In the genomic region with DNA sequence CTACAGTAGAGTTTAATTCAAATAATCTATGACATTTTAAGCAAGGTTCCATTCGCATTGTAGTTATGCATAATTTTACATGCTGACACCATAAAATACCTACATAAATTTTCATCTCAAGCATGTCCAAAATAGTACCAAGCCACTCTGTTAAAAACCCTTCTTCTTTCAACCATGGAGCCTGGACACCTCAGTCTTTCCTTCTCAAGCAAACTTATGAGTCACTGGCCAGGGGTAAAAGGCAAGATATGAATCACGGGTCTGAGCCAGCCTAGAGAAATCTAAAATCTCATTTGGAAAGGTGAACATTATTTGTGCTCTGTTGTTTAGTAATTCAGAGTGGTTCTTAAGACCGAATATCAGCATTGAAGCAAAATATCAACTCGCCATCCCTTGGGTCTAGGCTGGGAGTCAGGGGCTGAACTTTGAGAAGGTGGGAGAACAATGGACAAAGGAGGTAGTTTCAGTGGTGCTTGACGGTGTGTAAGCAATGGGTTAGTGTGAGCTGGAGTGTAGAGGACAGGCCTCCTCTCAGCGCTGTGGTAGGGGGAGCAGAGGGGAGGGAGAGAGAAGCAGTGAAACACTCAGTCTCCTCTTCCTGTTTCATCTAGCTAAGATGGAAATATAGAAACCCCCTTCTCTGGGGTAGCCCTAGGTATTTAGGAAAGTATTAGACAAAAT, we compare ENCODE assay signal across 11 cellular contexts. TPM values are rescaled to one million over a fixed set of nuclear protein-coding genes. Genes with fewer than 3 reads are reported as not detected.
DNase-seq lines count a peak whose midpoint lies in the region; ATAC-seq, FAIRE-seq and TF ChIP-seq lines count a peak whose summit lies in the region.
"Had no signal": no experiment of that assay in that cellular context is flagged by ENCODE, and none has a peak within 500 bp of the region (broad histone marks: within the 10 kb centered on the region; RNA-seq: fewer than 3 reads in every experiment).

No MANE protein-coding gene starts in this region.

- no peak overlapping the region for H2AFZ ChIP-seq in K562 (ENCODE audit: low read depth, low read length)
- H2AFZ ChIP-seq in GM23338, result no peak overlapping the region

- intact Hi-C loops in K562 (cut with micrococcal nuclease), result no loop called here
- intact Hi-C loops in heart left ventricle (cut with DNase I), result no loop called here

- H3K9me3 ChIP-seq in K562 (replicated peaks; ENCODE audit: control insufficient read depth, insufficient read depth, low read depth, low read length) (no peaks in the 10 kb centered on the region), heart left ventricle (no peaks in the 10 kb centered on the region)
- H3K9me3 ChIP-seq: heart right ventricle had no signal

- no peak overlapping the region for H3K27ac ChIP-seq in K562 (ENCODE audit: extremely low read depth, low read depth, low read length)
- H3K27ac ChIP-seq in heart left ventricle, result no peak overlapping the region
- H3K27ac ChIP-seq in GM23338 (ENCODE audit: low read depth), result no peak overlapping the region
- H3K27ac ChIP-seq: heart right ventricle had no signal

- H3K9me3 Mint-ChIP-seq in GM23338, result peaks cover 2% of the 10 kb centered on the region; the same call in 1 of the 3 replicates

- no peak for TF ChIP-seq POLR2A in K562 (conservative IDR thresholded peaks at IDR 0.05)
- TF ChIP-seq POLR2A in heart left ventricle (IDR thresholded peaks at IDR 0.05), result no peak

- H3K27me3 Mint-ChIP-seq in GM23338 (ENCODE audit: insufficient read depth, low read depth, poor library complexity), result no peaks in the 10 kb centered on the region

- no peak overlapping the region for H3K4me2 ChIP-seq in K562 (ENCODE audit: insufficient read depth, low read length)
- H3K4me2 ChIP-seq in GM23338, result no peak overlapping the region

- H3K9ac ChIP-seq in K562 (ENCODE audit: insufficient read depth in 1 of 2, low read depth in 2 of 2, low read length in 2 of 2), result no peak overlapping the region

- TF ChIP-seq RAD21 in K562 (CRISPR knock-in tag; conservative IDR thresholded peaks at IDR 0.05 in 1 of 2, IDR thresholded peaks at IDR 0.05 in 1 of 2), result no peak

- TF ChIP-seq CTCF in K562 (IDR thresholded peaks at IDR 0.05 in 2 of 3, conservative IDR thresholded peaks at IDR 0.05 in 1 of 3; ENCODE audit: insufficient read depth in 2 of 3, low read depth in 1 of 3, low read length in 3 of 3) (no peak), heart left ventricle (IDR thresholded peaks at IDR 0.05) (no peak), GM23338 (conservative IDR thresholded peaks at IDR 0.05; ENCODE audit: low read depth in 2 of 2) (no peak)

- no peak overlapping the region for H3K27ac Mint-ChIP-seq in GM23338

- no peak overlapping the region for H3K4me3 Mint-ChIP-seq in GM23338

- no peaks in the 10 kb centered on the region for H3F3A ChIP-seq in GM23338 (replicated peaks; ENCODE audit: low read depth)

- FAIRE-seq in K562 (lab: Jason Lieb, UNC), result no peak

- H3K36me3 Mint-ChIP-seq in GM23338 (ENCODE audit: low read depth), result no peaks in the 10 kb centered on the region

- H3K4me3 ChIP-seq in K562 (no peak overlapping the region), heart left ventricle (no peak overlapping the region), GM23338 (no peak overlapping the region)
- H3K4me3 ChIP-seq: heart right ventricle had no signal

- no peaks in the 10 kb centered on the region for H4K20me1 ChIP-seq in K562 (replicated peaks; ENCODE audit: control insufficient read depth, insufficient read depth, low read length)
- no peaks in the 10 kb centered on the region for H4K20me1 ChIP-seq in GM23338 (replicated peaks; ENCODE audit: insufficient read depth)

- CTCF ChIA-PET in K562 (lab: Yijun Ruan, JAX; ENCODE audit: low intra/inter-chr PET ratio), result no interaction called here

- no peak for TF ChIP-seq EP300 in K562 (IDR thresholded peaks at IDR 0.05; ENCODE audit: low read length)

- 6% methylated on average over 5 of the region's 6 CpGs for WGBS in K562 (ENCODE audit: insufficient coverage, low coverage, missing lambda C conversion rate)
- WGBS in heart left ventricle, 4 donors, result 80 to 83% (median 82%) methylated on average over 6 of the region's 6 CpGs

- in situ Hi-C loops in K562 (cut with MboI), result no loop called here

- H3K36me3 ChIP-seq in K562 (ENCODE audit: control insufficient read depth, insufficient read depth, low read length) (no peaks in the 10 kb centered on the region), heart left ventricle (no peaks in the 10 kb centered on the region), GM23338 (ENCODE audit: insufficient read depth) (no peaks in the 10 kb centered on the region)
- H3K36me3 ChIP-seq: heart right ventricle had no signal

- no peaks in the 10 kb centered on the region for H3K79me2 ChIP-seq in K562 (ENCODE audit: control insufficient read depth, insufficient read depth, low read length)
- no peaks in the 10 kb centered on the region for H3K79me2 ChIP-seq in GM23338 (replicated peaks; ENCODE audit: insufficient read depth)

- H3K4me1 ChIP-seq in K562 (replicated peaks in 1 of 2; ENCODE audit: control insufficient read depth in 2 of 2, insufficient read depth in 2 of 2, low read length in 2 of 2), result no peaks in the 10 kb centered on the region; a peak in 1 of 5 replicates
- peaks cover 0 to 5% (median 0%) of the 10 kb centered on the region in 12 donors for H3K4me1 ChIP-seq in heart left ventricle
- no peaks in the 10 kb centered on the region for H3K4me1 ChIP-seq in GM23338 (ENCODE audit: insufficient read depth)

- H3K27me3 ChIP-seq in K562 (ENCODE audit: control insufficient read depth in 2 of 2, insufficient read depth in 2 of 2, low read length in 2 of 2) (no peaks in the 10 kb centered on the region), heart left ventricle (peaks cover 0 to 3% (median 0%) of the 10 kb centered on the region in 9 donors), GM23338 (ENCODE audit: insufficient read depth) (no peaks in the 10 kb centered on the region)
- H3K27me3 ChIP-seq: heart right ventricle had no signal

- H3K4me1 Mint-ChIP-seq in GM23338, result no peaks in the 10 kb centered on the region

- POLR2A ChIA-PET in K562 (lab: Yijun Ruan, JAX), result interaction anchor here (1.0 kb wide), 1 partner anchor 23 kb away, joined by 3 read pairs; no protein-coding TSS in a partner anchor

- peak; percentile 4 for DNase-seq in CD1c-positive myeloid dendritic cell (ENCODE audit: extremely low spot score)
- no peak for DNase-seq in K562 (ENCODE audit: extremely low read depth in 1 of 4, low spot score in 3 of 4)
- DNase-seq in heart left ventricle, result no peak
- no peak for DNase-seq in superior temporal gyrus (ENCODE audit: extremely low spot score)
- no peak for DNase-seq in D341Med (ENCODE audit: low spot score)
- DNase-seq in GM23338 (ENCODE audit: low spot score), result no peak
- DNase-seq: heart right ventricle; NCI-H2029 treated with DMSO at 0.1 percent for 48 hours; stimulated activated CD4-positive, alpha-beta T cell treated with anti-CD3 and anti-CD28 coated beads, Interleukin-12 subunit alpha, Interleukin-12 subunit beta, amount 100 ng/mL, for 4 hours had no signal

- H3K9me1 ChIP-seq in K562 (ENCODE audit: control insufficient read depth, insufficient read depth, low read length), result no peaks in the 10 kb centered on the region

- peaks cover 4% of the 10 kb centered on the region; the same call in 1 of the 2 replicates for H3K9me2 ChIP-seq in GM23338 (ENCODE audit: insufficient read depth)

- peak; percentile 84 for ATAC-seq in GM19455 (IDR thresholded peaks at IDR 0.05; ENCODE audit: unreplicated experiment)
- ATAC-seq in HG03097 (IDR thresholded peaks at IDR 0.05; ENCODE audit: low FRiP score, unreplicated experiment), result peak; percentile 69
- ATAC-seq in K562, result no peak
- no peak for ATAC-seq in heart left ventricle
- ATAC-seq in GM23338, result no peak
- ATAC-seq: heart right ventricle had no signal

- BruUV-seq in K562 (replicated peaks; lab: Mats Ljungman, UMichigan), result no TSS peak

TF ChIP-seq in GM23338, 12 proteins besides CTCF, POLR2A, EP300 and RAD21:
- TF ChIP-seq ZNF114 (CRISPR knock-in tag; IDR thresholded peaks at IDR 0.05), result no peak
- TF ChIP-seq STAT1 (IDR thresholded peaks at IDR 0.05; ENCODE audit: unreplicated experiment), result no peak

RNA-seq across cellular contexts. Expression of a gene that starts 19.1 kb away (rescaled TPM):
- 6.7 and 13.0 TPM in 2 replicates for total RNA-seq in K562 (2011; cell fraction: chromatin; rRNA removed; ENCODE audit: low replicate concordance)
- total RNA-seq in K562 (2011; cell fraction: nucleolus; rRNA removed), result 4.3 and 4.5 TPM in 2 replicates
- 7.0 and 10.5 TPM in 2 replicates for total RNA-seq in K562 (2011; cell fraction: nucleoplasm; rRNA removed)
- 3.9 and 4.3 TPM in 2 replicates for total RNA-seq in K562 (2014; rRNA removed)
- total RNA-seq in K562 (2014; rRNA removed; fragmentation: Illumina TruSeq; extraction: Trizol), result 7.4 and 8.1 TPM in 2 replicates
- total RNA-seq in K562 (2015; rRNA removed; fragmentation: Illumina TruSeq; extraction: Trizol), result 7.0 and 7.5 TPM in 2 replicates
- total RNA-seq in K562 (2021), result 7.2 and 8.0 TPM in 2 replicates
- 5.3 and 7.1 TPM in 2 replicates for polyA plus RNA-seq in K562 (2011; rRNA removed)
- polyA plus RNA-seq in K562 (2011; cell fraction: cytosol; rRNA removed), result 1.9 and 2.6 TPM in 2 replicates
- polyA plus RNA-seq in K562 (2011; cell fraction: nucleus; rRNA removed), result 6.6 and 8.9 TPM in 2 replicates
- polyA plus RNA-seq in K562 (2012), result 2.0 and 3.4 TPM in 2 replicates
- polyA plus RNA-seq in K562 (2014; fragmentation: Illumina TruSeq; extraction: Trizol), result 4.8 and 5.5 TPM in 2 replicates
- 1 to 10 TPM; 3.5 to 4.6 TPM for polyA plus RNA-seq in K562 (2014; fragmentation: Nextera tagmentation; extraction: Ambion mirVana)
- polyA plus RNA-seq in K562 (2014; rRNA removed), result 3.9 and 4.0 TPM in 2 replicates
- polyA minus RNA-seq in K562 (2011; rRNA and poly(A)+ RNA removed), result 11.2 and 11.7 TPM in 2 replicates
- 2.7 and 3.8 TPM in 2 replicates for polyA minus RNA-seq in K562 (2011; cell fraction: cytosol; rRNA and poly(A)+ RNA removed)
- polyA minus RNA-seq in K562 (2011; cell fraction: nucleus; rRNA and poly(A)+ RNA removed), result 6.1 and 10.1 TPM in 2 replicates
- 100 to 1,000 TPM in 1 of 9 donors, 10 to 100 TPM in 6, 1 to 10 TPM in 2; 8.7 to 104 (median 16.9) TPM for total RNA-seq in heart left ventricle
- 10 to 100 TPM in 1 of 2 donors, 1 to 10 TPM in 1; 5.8 to 18.7 TPM for polyA plus RNA-seq in heart left ventricle
- 16.6 and 18.1 TPM in 2 replicates for total RNA-seq in GM23338 (2014; rRNA removed; shearing (Covaris generic))
- 4.6 and 5.5 TPM in 2 replicates for polyA plus RNA-seq in GM23338 (2016; fragmentation: Nextera tagmentation; extraction: Ambion mirVana)

Comparison
In these comparisons a context has a peak if more than half of its experiments do, and no peak if none do; other contexts are left out.
1. ATAC-seq: peak in GM19455 (single experiment) and HG03097 (single experiment); none in K562 (single experiment), heart left ventricle (0 of 4) and GM23338 (single experiment).